In genomic region chr4:110354460-110354859, GRCh38 we compare ENCODE assay signal across 20 cellular contexts.
"Had no signal": no experiment of that assay in that cellular context is flagged by ENCODE, and none has a peak within 500 bp of the region (broad histone marks: within the 10 kb centered on the region; RNA-seq: fewer than 3 reads in every experiment).

No MANE protein-coding gene starts in this region.

- DNase-seq: dermis blood vessel endothelial cell; effector CD4-positive, alpha-beta T cell; endodermal cell; erythroblast; foreskin keratinocyte; hippocampal formation; lower lobe of right lung; naive B cell; occipital lobe; pancreas; stimulated activated CD4-positive, alpha-beta T cell treated with anti-CD3 and anti-CD28 coated beads, Interleukin-2, amount 100 ng/mL, for 24 hours; stimulated activated CD4-positive, alpha-beta T cell treated with anti-CD3 and anti-CD28 coated beads, Interleukin-4, amount 100 ng/mL, for 4 hours; stimulated activated naive B cell treated with anti-CD40 and anti-IgM and Interleukin-4, amounts not matched to agents 10 μg/mL and 1 μg/mL and 100 μg/mL, for 72 hours; stimulated activated naive CD8-positive, alpha-beta T cell treated with anti-CD3 and anti-CD28 coated beads, Interleukin-15, amount 100 ng/mL, for 72 hours; testis; upper lobe of right lung had no signal

- H3K9me3 ChIP-seq: lower lobe of right lung, pancreas, testis, tibial nerve, upper lobe of right lung, vagina had no signal

- ATAC-seq: foreskin keratinocyte; lower lobe of right lung; pancreas; sciatic nerve; stimulated activated naive B cell treated with anti-CD40 and anti-IgM and Interleukin-4, amounts not matched to agents 10 μg/mL and 1 μg/mL and 100 μg/mL, for 72 hours; stimulated activated naive CD8-positive, alpha-beta T cell treated with anti-CD3 and anti-CD28 coated beads, Interleukin-15, amount 100 ng/mL, for 72 hours; upper lobe of right lung had no signal

- H3K27me3 ChIP-seq: pancreas, testis, tibial nerve, upper lobe of right lung, vagina had no signal

- H3K36me3 ChIP-seq: lower lobe of right lung, pancreas, tibial nerve, upper lobe of right lung, vagina had no signal

- H3K4me3 ChIP-seq: lower lobe of right lung, pancreas, skin epidermis, testis, tibial nerve, upper lobe of right lung, vagina had no signal

- H3K4me1 ChIP-seq: foreskin keratinocyte, lower lobe of right lung, pancreas, testis, tibial nerve, upper lobe of right lung, vagina had no signal

- H3K27ac ChIP-seq: foreskin keratinocyte, lower lobe of right lung, pancreas, skin epidermis, testis, tibial nerve, upper lobe of right lung, vagina had no signal
